14 cellular contexts compared by ENCODE assay signal in genomic region chr3:154059798-154060197, GRCh38.
A peak's percentile ranks its signal among the peaks of the same experiment; 100 is the strongest.
DNase-seq lines count a peak whose midpoint lies in the region; ATAC-seq, FAIRE-seq and TF ChIP-seq lines count a peak whose summit lies in the region.
"Had no signal": no experiment of that assay in that cellular context is flagged by ENCODE, and none has a peak within 500 bp of the region (broad histone marks: within the 10 kb centered on the region; RNA-seq: fewer than 3 reads in every experiment).

No MANE protein-coding gene starts in this region.

- DNase-seq in SK-N-SH (no peak), epithelial cell of esophagus (ENCODE audit: low read depth) (peak; percentile 57), upper lobe of right lung (no peak), iPS-NIHi7 (ENCODE audit: extremely low spot score) (no peak), frontal cortex (ENCODE audit: low spot score in 2 of 2) (no peak)
- DNase-seq: activated CD8-positive, alpha-beta memory T cell treated with anti-CD3 and anti-CD28 coated beads, Interleukin-2, amount 10 ng/mL, durations not matched to agents 7 days and 5 days; DMS 273 treated with DMSO at 0.1 percent for 48 hours; stimulated activated CD4-positive, alpha-beta T cell treated with anti-CD3 and anti-CD28 coated beads, Interleukin-15, amount 100 ng/mL, for 24 hours had no signal

- H3K27me3 ChIP-seq in SK-N-SH (ENCODE audit: insufficient read depth), result no peaks in the 10 kb centered on the region
- no peaks in the 10 kb centered on the region for H3K27me3 ChIP-seq in muscle layer of duodenum (ENCODE audit: low read depth, low read length)
- H3K27me3 ChIP-seq in upper lobe of right lung, result no peaks in the 10 kb centered on the region

- no peak for FAIRE-seq in frontal cortex (lab: Jason Lieb, UNC)
- FAIRE-seq: A549 had no signal

- H3K9me3 ChIP-seq in SK-N-SH, result no peaks in the 10 kb centered on the region
- H3K9me3 ChIP-seq in muscle layer of duodenum (ENCODE audit: control insufficient read depth in 1 of 2, low read length in 2 of 2), result no peaks in the 10 kb centered on the region
- no peaks in the 10 kb centered on the region for H3K9me3 ChIP-seq in upper lobe of right lung
- H3K9me3 ChIP-seq: A549 had no signal

- 53% methylated on average over 6 of the region's 6 CpGs for WGBS in SK-N-SH (ENCODE audit: low lambda C conversion rate)

- no peak for TF ChIP-seq EP300 in SK-N-SH (IDR thresholded peaks at IDR 0.05; ENCODE audit: borderline replicate concordance in 1 of 2, low read depth in 1 of 2, low read length in 1 of 2)

- H2AFZ ChIP-seq in SK-N-SH (ENCODE audit: low read depth), result peak overlapping the region; percentile 67; the same call in 1 of the 2 replicates

- H3K36me3 ChIP-seq in SK-N-SH (replicated peaks in 1 of 2; ENCODE audit: control insufficient read depth in 1 of 2, insufficient read depth in 2 of 2, low read length in 1 of 2), result no peaks in the 10 kb centered on the region
- H3K36me3 ChIP-seq in muscle layer of duodenum (ENCODE audit: control insufficient read depth in 1 of 2, insufficient read depth in 2 of 2, low read length in 2 of 2), result no peaks in the 10 kb centered on the region
- no peaks in the 10 kb centered on the region for H3K36me3 ChIP-seq in upper lobe of right lung

- no peak overlapping the region for H3K4me2 ChIP-seq in SK-N-SH
- H3K4me2 ChIP-seq: A549 had no signal

- no peak for TF ChIP-seq CTCF in SK-N-SH (IDR thresholded peaks at IDR 0.05)
- TF ChIP-seq CTCF in epithelial cell of esophagus (IDR thresholded peaks at IDR 0.05; ENCODE audit: insufficient read depth, low read depth, low read length, missing control alignments), result no peak
- TF ChIP-seq CTCF in upper lobe of right lung (IDR thresholded peaks at IDR 0.05), result no peak

- no peak overlapping the region for H3K4me3 ChIP-seq in SK-N-SH (ENCODE audit: low read depth in 2 of 2, low read length in 1 of 2)
- no peak overlapping the region for H3K4me3 ChIP-seq in epithelial cell of esophagus (ENCODE audit: low read length)
- H3K4me3 ChIP-seq in muscle layer of duodenum (ENCODE audit: low read depth in 1 of 2, low read length in 2 of 2), result peak overlapping the region in 1 of 2 donors; percentile 2
- no peak overlapping the region for H3K4me3 ChIP-seq in upper lobe of right lung
- H3K4me3 ChIP-seq: A549 had no signal

- H3K9ac ChIP-seq in SK-N-SH, result no peak overlapping the region

- H3F3A ChIP-seq in SK-N-SH (replicated peaks; ENCODE audit: insufficient read depth), result no peaks in the 10 kb centered on the region

- intact Hi-C loops in upper lobe of right lung (cut with DNase I), result no loop called here

- H4K20me1 ChIP-seq in SK-N-SH (ENCODE audit: insufficient read depth), result no peaks in the 10 kb centered on the region

- H3K79me2 ChIP-seq in SK-N-SH (ENCODE audit: insufficient read depth), result no peaks in the 10 kb centered on the region

- ATAC-seq in SK-N-SH treated with all-trans-retinoic acid at 6 μM for 48 hours, result no peak
- ATAC-seq in upper lobe of right lung, result peak; percentile 35
- no peak for ATAC-seq in GM19463 (IDR thresholded peaks at IDR 0.05; ENCODE audit: unreplicated experiment)
- ATAC-seq: A549; activated CD8-positive, alpha-beta memory T cell treated with anti-CD3 and anti-CD28 coated beads, Interleukin-2, amount 10 ng/mL, durations not matched to agents 7 days and 5 days; natural killer cell treated with Interleukin-12 subunit alpha and Interleukin-12 subunit beta and Interleukin-15 and Interleukin-18, amount 100 ng/mL, for 72 hours; stimulated activated memory B cell treated with anti-CD40 and anti-IgM and Interleukin-4, amounts not matched to agents 10 μg/mL and 1 μg/mL and 100 μg/mL, for 72 hours had no signal

- H3K27ac ChIP-seq in SK-N-SH (ENCODE audit: low read depth in 2 of 2, low read length in 1 of 2), result no peak overlapping the region; a peak in 1 of 4 replicates
- H3K27ac ChIP-seq in muscle layer of duodenum (ENCODE audit: low read length), result peak overlapping the region; percentile 52
- no peak overlapping the region for H3K27ac ChIP-seq in upper lobe of right lung
- H3K27ac ChIP-seq: A549 had no signal

- H3K4me1 ChIP-seq in SK-N-SH (ENCODE audit: control insufficient read depth in 1 of 2, insufficient read depth in 2 of 2, low read depth in 1 of 2, low read length in 1 of 2) (peaks cover 0 to 4% of the 10 kb centered on the region in 2 experiments; a peak in 2 of 4 replicates), muscle layer of duodenum (ENCODE audit: control insufficient read depth in 1 of 2, insufficient read depth in 2 of 2, low read length in 2 of 2) (peaks cover 0 to 19% of the 10 kb centered on the region in 2 donors), upper lobe of right lung (no peaks in the 10 kb centered on the region)
- H3K4me1 ChIP-seq: A549 had no signal

- POLR2A ChIA-PET in SK-N-SH (lab: Yijun Ruan, JAX), result no interaction called here

- H3K9me2 ChIP-seq in SK-N-SH, result no peaks in the 10 kb centered on the region

- no peak for TF ChIP-seq RAD21 in SK-N-SH (IDR thresholded peaks at IDR 0.05; ENCODE audit: low read length)

- CTCF ChIA-PET in SK-N-SH (lab: Yijun Ruan, JAX), result interaction anchor here (0.8 to 1.0 kb wide), 2 partner anchors 18 kb away, joined by 3 read pairs; no protein-coding TSS in a partner anchor

TF ChIP-seq in SK-N-SH, 30 proteins besides CTCF, POLR2A, EP300 and RAD21 (continues in another document):
- no peak for TF ChIP-seq FOXM1 (IDR thresholded peaks at IDR 0.05; ENCODE audit: low read depth)
- no peak for TF ChIP-seq SIN3A (IDR thresholded peaks at IDR 0.05; ENCODE audit: borderline replicate concordance, low read depth, low read length)
- TF ChIP-seq FOSL2 (IDR thresholded peaks at IDR 0.05; ENCODE audit: borderline replicate concordance, low read depth), result no peak
- no peak for TF ChIP-seq CHD2 (IDR thresholded peaks at IDR 0.05; ENCODE audit: low read length, partially characterized antibody)
- TF ChIP-seq RXRA (IDR thresholded peaks at IDR 0.05; ENCODE audit: borderline replicate concordance, low read depth), result no peak
- no peak for TF ChIP-seq POLR2AphosphoS5 (IDR thresholded peaks at IDR 0.05; ENCODE audit: low read depth, low read length)
- TF ChIP-seq FOXJ3 (CRISPR knock-in tag; IDR thresholded peaks at IDR 0.05), result no peak
- TF ChIP-seq TAF1 (IDR thresholded peaks at IDR 0.05; ENCODE audit: borderline replicate concordance, low read depth, low read length), result no peak
- no peak for TF ChIP-seq YY1 (IDR thresholded peaks at IDR 0.05; ENCODE audit: low read depth)
- no peak for TF ChIP-seq EZH2phosphoT487 (IDR thresholded peaks at IDR 0.05; ENCODE audit: borderline replicate concordance, low read depth)
- TF ChIP-seq, protein P1, sequence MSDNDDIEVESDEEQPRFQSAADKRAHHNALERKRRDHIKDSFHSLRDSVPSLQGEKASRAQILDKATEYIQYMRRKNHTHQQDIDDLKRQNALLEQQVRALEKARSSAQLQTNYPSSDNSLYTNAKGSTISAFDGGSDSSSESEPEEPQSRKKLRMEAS (IDR thresholded peaks at IDR 0.05; ENCODE audit: low read depth), result no peak
- TF ChIP-seq TCF12 (IDR thresholded peaks at IDR 0.05), result no peak

TF ChIP-seq in SK-N-SH treated with all-trans-retinoic acid at 6 μM for 48 hours, 23 proteins besides CTCF, POLR2A, EP300 and RAD21:
- TF ChIP-seq ZFP30 (CRISPR knock-in tag; IDR thresholded peaks at IDR 0.05), result no peak
- no peak for TF ChIP-seq TCF4 (CRISPR knock-in tag; IDR thresholded peaks at IDR 0.05; ENCODE audit: borderline replicate concordance)
- TF ChIP-seq ZNF70 (CRISPR knock-in tag; IDR thresholded peaks at IDR 0.05), result no peak
- no peak for TF ChIP-seq TOX (CRISPR knock-in tag; IDR thresholded peaks at IDR 0.05; ENCODE audit: borderline replicate concordance)
- TF ChIP-seq RARB (CRISPR knock-in tag; IDR thresholded peaks at IDR 0.05), result no peak
- TF ChIP-seq, protein P2, sequence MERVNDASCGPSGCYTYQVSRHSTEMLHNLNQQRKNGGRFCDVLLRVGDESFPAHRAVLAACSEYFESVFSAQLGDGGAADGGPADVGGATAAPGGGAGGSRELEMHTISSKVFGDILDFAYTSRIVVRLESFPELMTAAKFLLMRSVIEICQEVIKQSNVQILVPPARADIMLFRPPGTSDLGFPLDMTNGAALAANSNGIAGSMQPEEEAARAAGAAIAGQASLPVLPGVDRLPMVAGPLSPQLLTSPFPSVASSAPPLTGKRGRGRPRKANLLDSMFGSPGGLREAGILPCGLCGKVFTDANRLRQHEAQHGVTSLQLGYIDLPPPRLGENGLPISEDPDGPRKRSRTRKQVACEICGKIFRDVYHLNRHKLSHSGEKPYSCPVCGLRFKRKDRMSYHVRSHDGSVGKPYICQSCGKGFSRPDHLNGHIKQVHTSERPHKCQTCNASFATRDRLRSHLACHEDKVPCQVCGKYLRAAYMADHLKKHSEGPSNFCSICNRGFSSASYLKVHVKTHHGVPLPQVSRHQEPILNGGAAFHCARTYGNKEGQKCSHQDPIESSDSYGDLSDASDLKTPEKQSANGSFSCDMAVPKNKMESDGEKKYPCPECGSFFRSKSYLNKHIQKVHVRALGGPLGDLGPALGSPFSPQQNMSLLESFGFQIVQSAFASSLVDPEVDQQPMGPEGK (CRISPR knock-in tag; IDR thresholded peaks at IDR 0.05; ENCODE audit: borderline replicate concordance), result no peak
- TF ChIP-seq, protein P3, sequence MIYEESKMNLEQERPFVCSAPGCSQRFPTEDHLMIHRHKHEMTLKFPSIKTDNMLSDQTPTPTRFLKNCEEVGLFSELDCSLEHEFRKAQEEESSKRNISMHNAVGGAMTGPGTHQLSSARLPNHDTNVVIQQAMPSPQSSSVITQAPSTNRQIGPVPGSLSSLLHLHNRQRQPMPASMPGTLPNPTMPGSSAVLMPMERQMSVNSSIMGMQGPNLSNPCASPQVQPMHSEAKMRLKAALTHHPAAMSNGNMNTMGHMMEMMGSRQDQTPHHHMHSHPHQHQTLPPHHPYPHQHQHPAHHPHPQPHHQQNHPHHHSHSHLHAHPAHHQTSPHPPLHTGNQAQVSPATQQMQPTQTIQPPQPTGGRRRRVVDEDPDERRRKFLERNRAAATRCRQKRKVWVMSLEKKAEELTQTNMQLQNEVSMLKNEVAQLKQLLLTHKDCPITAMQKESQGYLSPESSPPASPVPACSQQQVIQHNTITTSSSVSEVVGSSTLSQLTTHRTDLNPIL (CRISPR knock-in tag; IDR thresholded peaks at IDR 0.05; ENCODE audit: low read depth), result no peak
